11 cellular contexts compared by ENCODE assay signal in the genomic region with DNA sequence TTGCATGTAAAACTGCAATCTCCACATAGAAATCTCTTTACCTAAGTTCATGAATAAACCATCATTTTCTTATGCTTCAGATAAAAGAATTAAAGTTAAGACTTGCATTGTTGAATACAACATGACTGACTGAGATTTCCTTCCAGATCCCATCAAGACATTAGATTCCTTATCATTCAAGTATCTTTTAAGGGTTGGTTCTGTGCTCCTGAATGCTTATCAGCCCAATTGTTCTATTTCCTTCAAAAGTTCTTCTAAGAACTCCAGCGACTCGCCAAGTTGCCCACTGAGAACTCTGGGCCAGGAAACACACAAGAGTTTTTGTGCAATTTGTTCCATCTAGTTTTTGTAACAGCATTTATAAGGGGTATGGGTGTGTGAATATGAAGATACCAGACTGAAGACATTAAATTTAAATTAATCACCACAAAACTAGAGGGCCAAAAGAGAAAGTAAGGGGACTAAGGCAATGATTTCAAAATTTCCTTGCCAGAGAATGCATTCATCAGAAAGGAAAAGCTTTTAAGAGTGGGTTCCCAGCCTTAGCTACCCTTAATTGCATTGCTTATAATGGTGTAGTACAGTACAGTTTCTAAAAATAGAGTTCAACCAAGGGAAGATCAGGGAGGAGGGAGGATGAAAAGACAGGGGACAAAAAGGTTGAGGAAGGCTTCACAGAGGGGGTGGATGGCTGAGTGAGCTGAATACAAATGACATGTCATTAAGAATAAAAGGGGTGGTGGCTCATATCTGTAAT.
DNase-seq lines count a peak whose midpoint lies in the region; ATAC-seq and FAIRE-seq lines count a peak whose summit lies in the region.
"Had no signal": no experiment of that assay in that cellular context is flagged by ENCODE, and none has a peak within 500 bp of the region (broad histone marks: within the 10 kb centered on the region; RNA-seq: fewer than 3 reads in every experiment).

No MANE protein-coding gene starts in this region.

- H2AFZ ChIP-seq in mesenchymal stem cell (ENCODE audit: low read depth, low read length) = no peak overlapping the region

- no peak overlapping the region for H3K4me3 Mint-ChIP-seq in activated naive CD4-positive, alpha-beta T cell treated with anti-CD3 and anti-CD28 coated beads, Interleukin-2, amount 10 ng/mL, durations not matched to agents 7 days and 5 days
- H3K4me3 Mint-ChIP-seq in activated naive CD8-positive, alpha-beta T cell treated with anti-CD3 and anti-CD28 coated beads, Interleukin-2, amount 50 U/mL, for 24 hours = peak overlapping the region; percentile 36
- peak overlapping the region; percentile 51 to 60 for H3K4me3 Mint-ChIP-seq in stimulated activated naive CD8-positive, alpha-beta T cell treated with anti-CD3 and anti-CD28 coated beads, Interleukin-15, amount 100 ng/mL, for 72 hours

- peaks cover 5 to 15% of the 10 kb centered on the region in 2 experiments for H3K36me3 ChIP-seq in mesenchymal stem cell (ENCODE audit: control insufficient read depth in 1 of 2, insufficient read depth in 2 of 2, low read depth in 1 of 2, low read length in 2 of 2)

- DNase-seq in activated naive CD4-positive, alpha-beta T cell treated with anti-CD3 and anti-CD28 coated beads, Interleukin-2, amount 10 ng/mL, durations not matched to agents 7 days and 5 days = no peak
- no peak for DNase-seq in activated naive CD4-positive, alpha-beta T cell (lab: John Stamatoyannopoulos, UW)
- DNase-seq in activated naive CD8-positive, alpha-beta T cell treated with anti-CD3 and anti-CD28 coated beads, Interleukin-2, amount 50 U/mL, for 24 hours = no peak
- DNase-seq in mesenchymal stem cell = peak; percentile 79
- no peak for DNase-seq in stimulated activated naive CD8-positive, alpha-beta T cell treated with anti-CD3 and anti-CD28 coated beads, Interleukin-15, amount 100 ng/mL, for 72 hours
- no peak for DNase-seq in urothelium cell line (ENCODE audit: low spot score)
- DNase-seq: midbrain, NCI-H1092 had no signal

- no peak overlapping the region for H2BK5ac ChIP-seq in mesenchymal stem cell (ENCODE audit: low read depth, low read length, poor library complexity, severe bottlenecking)

- no peak overlapping the region for H3K23ac ChIP-seq in mesenchymal stem cell (ENCODE audit: low read length in 2 of 2)

- no peaks in the 10 kb centered on the region for H3K9me3 Mint-ChIP-seq in activated naive CD4-positive, alpha-beta T cell treated with anti-CD3 and anti-CD28 coated beads, Interleukin-2, amount 10 ng/mL, durations not matched to agents 7 days and 5 days
- H3K9me3 Mint-ChIP-seq in activated naive CD8-positive, alpha-beta T cell treated with anti-CD3 and anti-CD28 coated beads, Interleukin-2, amount 50 U/mL, for 24 hours = no peaks in the 10 kb centered on the region
- H3K9me3 Mint-ChIP-seq in stimulated activated naive CD8-positive, alpha-beta T cell treated with anti-CD3 and anti-CD28 coated beads, Interleukin-15, amount 100 ng/mL, for 72 hours = no peaks in the 10 kb centered on the region

- H3K4me1 Mint-ChIP-seq in activated naive CD4-positive, alpha-beta T cell treated with anti-CD3 and anti-CD28 coated beads, Interleukin-2, amount 10 ng/mL, durations not matched to agents 7 days and 5 days = peaks cover 77% of the 10 kb centered on the region
- peaks cover 89% of the 10 kb centered on the region for H3K4me1 Mint-ChIP-seq in activated naive CD8-positive, alpha-beta T cell treated with anti-CD3 and anti-CD28 coated beads, Interleukin-2, amount 50 U/mL, for 24 hours
- H3K4me1 Mint-ChIP-seq in stimulated activated naive CD8-positive, alpha-beta T cell treated with anti-CD3 and anti-CD28 coated beads, Interleukin-15, amount 100 ng/mL, for 72 hours = peaks cover 78% of the 10 kb centered on the region

- peak overlapping the region; percentile 8 for H3K27ac Mint-ChIP-seq in activated naive CD4-positive, alpha-beta T cell treated with anti-CD3 and anti-CD28 coated beads, Interleukin-2, amount 10 ng/mL, durations not matched to agents 7 days and 5 days
- peak overlapping the region; percentile 13 for H3K27ac Mint-ChIP-seq in activated naive CD8-positive, alpha-beta T cell treated with anti-CD3 and anti-CD28 coated beads, Interleukin-2, amount 50 U/mL, for 24 hours
- peak overlapping the region in 1 of 2 donors; percentile 77 for H3K27ac Mint-ChIP-seq in stimulated activated naive CD8-positive, alpha-beta T cell treated with anti-CD3 and anti-CD28 coated beads, Interleukin-15, amount 100 ng/mL, for 72 hours

- H3K4me3 ChIP-seq in mesenchymal stem cell (ENCODE audit: insufficient read depth in 1 of 2, low read depth in 1 of 2, low read length in 2 of 2) = no peak overlapping the region

- H3K9ac ChIP-seq in mesenchymal stem cell (ENCODE audit: low read length) = no peak overlapping the region

- H2BK15ac ChIP-seq in mesenchymal stem cell (ENCODE audit: low read depth, poor library complexity, severe bottlenecking) = no peak overlapping the region

- CTCF ChIA-PET in activated naive CD4-positive, alpha-beta T cell treated with anti-CD3 and anti-CD28 coated beads, Interleukin-2, amount 10 ng/mL, durations not matched to agents 7 days and 5 days (lab: Charles Lee) = interaction anchor here (0.6 to 0.9 kb wide), 2 partner anchors 31 to 121 kb away, joined by 3 to 4 read pairs; no protein-coding TSS in a partner anchor

- peak overlapping the region; percentile 69 for H4K8ac ChIP-seq in mesenchymal stem cell (ENCODE audit: low read length)

- H2AK5ac ChIP-seq in mesenchymal stem cell (ENCODE audit: low read length, severe bottlenecking) = peak overlapping the region; percentile 56

- no peak overlapping the region for H3K4me2 ChIP-seq in mesenchymal stem cell (ENCODE audit: low read length, poor library complexity, severe bottlenecking)

- no peak overlapping the region for H2BK12ac ChIP-seq in mesenchymal stem cell (ENCODE audit: low read length in 2 of 2)

- H3K14ac ChIP-seq in mesenchymal stem cell (ENCODE audit: low read length in 2 of 2) = no peak overlapping the region

- H3K9me3 ChIP-seq in mesenchymal stem cell (ENCODE audit: control insufficient read depth, low read length) = no peaks in the 10 kb centered on the region

- peaks cover 24% of the 10 kb centered on the region for H3K4me1 ChIP-seq in mesenchymal stem cell (ENCODE audit: control insufficient read depth, insufficient read depth, low read depth, low read length)

- H3K27ac ChIP-seq in mesenchymal stem cell (ENCODE audit: low read length, poor library complexity, severe bottlenecking) = peak overlapping the region; percentile 56

- H3K79me1 ChIP-seq in mesenchymal stem cell (replicated peaks; ENCODE audit: low read length, poor library complexity, severe bottlenecking) = peaks cover 2% of the 10 kb centered on the region

- peaks cover 20% of the 10 kb centered on the region for H3K36me3 Mint-ChIP-seq in activated naive CD4-positive, alpha-beta T cell treated with anti-CD3 and anti-CD28 coated beads, Interleukin-2, amount 10 ng/mL, durations not matched to agents 7 days and 5 days
- H3K36me3 Mint-ChIP-seq in activated naive CD8-positive, alpha-beta T cell treated with anti-CD3 and anti-CD28 coated beads, Interleukin-2, amount 50 U/mL, for 24 hours (ENCODE audit: low read depth) = no peaks in the 10 kb centered on the region

- no peaks in the 10 kb centered on the region for H3K27me3 ChIP-seq in mesenchymal stem cell (ENCODE audit: control insufficient read depth in 1 of 2, insufficient read depth in 1 of 2, low read length in 2 of 2)

- H3K27me3 Mint-ChIP-seq in activated naive CD4-positive, alpha-beta T cell treated with anti-CD3 and anti-CD28 coated beads, Interleukin-2, amount 10 ng/mL, durations not matched to agents 7 days and 5 days = no peaks in the 10 kb centered on the region
- H3K27me3 Mint-ChIP-seq in activated naive CD8-positive, alpha-beta T cell treated with anti-CD3 and anti-CD28 coated beads, Interleukin-2, amount 50 U/mL, for 24 hours = no peaks in the 10 kb centered on the region
- H3K27me3 Mint-ChIP-seq in stimulated activated naive CD8-positive, alpha-beta T cell treated with anti-CD3 and anti-CD28 coated beads, Interleukin-15, amount 100 ng/mL, for 72 hours = no peaks in the 10 kb centered on the region

- FAIRE-seq in urothelium cell line (lab: Jason Lieb, UNC) = no peak

- ATAC-seq in activated naive CD8-positive, alpha-beta T cell treated with anti-CD3 and anti-CD28 coated beads, Interleukin-2, amount 50 U/mL, for 24 hours = no peak
- ATAC-seq in stimulated activated naive CD8-positive, alpha-beta T cell treated with anti-CD3 and anti-CD28 coated beads, Interleukin-15, amount 100 ng/mL, for 72 hours = no peak
- ATAC-seq in HG03045 (IDR thresholded peaks at IDR 0.05; ENCODE audit: unreplicated experiment) = no peak
- ATAC-seq in esophagus mucosa = no peak
- ATAC-seq: activated CD4-positive, CD25-positive, alpha-beta regulatory T cell treated with anti-CD3 and anti-CD28 coated beads, Interleukin-2, amount 50 U/mL, for 24 hours had no signal

- no peak overlapping the region for H4K91ac ChIP-seq in mesenchymal stem cell (ENCODE audit: low read length)

- H2BK120ac ChIP-seq in mesenchymal stem cell (ENCODE audit: low read depth, low read length) = no peak overlapping the region

- WGBS in mesenchymal stem cell = 100% methylated on average over 2 of the region's 2 CpGs

- H3K4ac ChIP-seq in mesenchymal stem cell (ENCODE audit: low read depth in 1 of 2, low read length in 2 of 2) = no peak overlapping the region

- no peak overlapping the region for H3K18ac ChIP-seq in mesenchymal stem cell (ENCODE audit: low read depth in 1 of 2, low read length in 2 of 2)
